Comparison of ENCODE assay signal across 8 cellular contexts in the genomic region with DNA sequence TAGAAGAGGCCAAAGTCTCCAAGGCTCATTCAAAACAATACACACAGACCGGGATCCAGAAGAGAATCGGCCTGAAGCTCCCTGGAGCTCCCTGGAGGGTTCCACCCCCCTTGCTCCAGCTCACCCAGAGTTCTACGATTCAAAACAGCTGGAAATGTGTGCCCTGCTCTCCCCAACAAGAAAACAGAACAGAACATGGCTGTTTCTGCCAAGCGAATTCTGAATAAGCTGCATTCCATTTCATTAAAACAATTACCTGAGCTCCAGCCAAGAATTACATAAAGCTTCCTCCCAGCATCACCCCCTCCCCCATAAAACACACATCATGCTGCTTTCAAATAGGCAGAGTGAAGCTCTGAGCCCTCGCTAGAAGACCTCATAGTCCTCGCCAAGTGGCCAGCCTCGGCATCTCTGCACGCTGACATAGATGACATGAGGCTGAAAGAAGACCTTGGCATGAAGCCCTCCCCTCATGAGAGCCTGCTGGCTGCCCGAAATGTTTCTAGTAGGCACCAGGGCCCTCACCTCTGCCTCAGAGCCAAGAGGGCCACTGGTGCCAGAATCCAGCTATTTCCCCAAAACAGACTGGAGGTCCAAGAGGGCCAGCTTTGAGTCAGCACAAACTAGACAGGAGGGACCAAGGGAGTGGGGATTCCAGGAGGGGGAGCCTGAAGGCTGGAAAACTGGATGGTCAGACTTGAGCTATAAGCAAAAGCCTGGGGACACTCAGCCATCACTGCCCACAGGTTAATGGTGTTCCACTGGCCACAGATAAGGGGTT. TPM values are rescaled to one million over a fixed set of nuclear protein-coding genes. Genes with fewer than 3 reads are reported as not detected.
DNase-seq lines count a peak whose midpoint lies in the region; ATAC-seq lines count a peak whose summit lies in the region.

No MANE protein-coding gene starts in this region.

- H3K56ac ChIP-seq in mesendoderm (ENCODE audit: low read length) = peak overlapping the region; percentile 25

- peak overlapping the region; percentile 10 for H3K9ac ChIP-seq in mesendoderm (ENCODE audit: low read length)

- H2BK15ac ChIP-seq in mesendoderm (replicated peaks; ENCODE audit: low read depth) = no peak overlapping the region

- H3K36me3 ChIP-seq in ACC112 (ENCODE audit: insufficient read depth, low read length) (peaks cover 7% of the 10 kb centered on the region), mesendoderm (ENCODE audit: control insufficient read depth, insufficient read depth, low read length) (peaks cover 3% of the 10 kb centered on the region), aorta (ENCODE audit: control insufficient read depth in 1 of 2, insufficient read depth in 2 of 2, low read length in 1 of 2) (no peaks in the 10 kb centered on the region)

- no peak overlapping the region for H2BK5ac ChIP-seq in mesendoderm (ENCODE audit: low read length)

- no peak overlapping the region for H2AFZ ChIP-seq in ACC112 (ENCODE audit: low read length, unreplicated experiment)

- no peak overlapping the region for H2AK5ac ChIP-seq in mesendoderm (ENCODE audit: low read length)

- no peak overlapping the region for H3K4ac ChIP-seq in mesendoderm (ENCODE audit: low read depth, low read length)

- no peak overlapping the region for H2BK120ac ChIP-seq in mesendoderm (ENCODE audit: low read depth, low read length)

- peaks cover 72% of the 10 kb centered on the region for H3K4me1 ChIP-seq in ACC112 (ENCODE audit: control insufficient read depth, insufficient read depth, low read length, unreplicated experiment)
- H3K4me1 ChIP-seq in mesendoderm (ENCODE audit: control insufficient read depth, low read depth, low read length) = peaks cover 22% of the 10 kb centered on the region
- peaks cover 0 to 4% of the 10 kb centered on the region in 2 donors for H3K4me1 ChIP-seq in aorta (ENCODE audit: control insufficient read depth in 1 of 2, insufficient read depth in 2 of 2, low read length in 2 of 2)

- peaks cover 13% of the 10 kb centered on the region for H3K79me1 ChIP-seq in mesendoderm (ENCODE audit: low read length)

- DNase-seq in NCI-H2029 (lab: John Stamatoyannopoulos, UW) (peak; percentile 60), dermis microvascular lymphatic vessel endothelial cell (ENCODE audit: low read depth in 2 of 2) (peak; percentile 97 to 99), mesendoderm (peak; percentile 57), aorta (peak in 1 of 2 donors; percentile 71), NCI-H82 treated with DMSO at 0.1 percent for 48 hours (lab: John Stamatoyannopoulos, UW; ENCODE audit: unreplicated experiment) (no peak)

- no peaks in the 10 kb centered on the region for H3K27me3 ChIP-seq in ACC112 (ENCODE audit: insufficient read depth, low read length)
- H3K27me3 ChIP-seq in mesendoderm (ENCODE audit: insufficient read depth, low read length, poor library complexity) = no peaks in the 10 kb centered on the region
- H3K27me3 ChIP-seq in aorta (ENCODE audit: control insufficient read depth in 1 of 2, insufficient read depth in 2 of 2, low read length in 1 of 2) = no peaks in the 10 kb centered on the region

- no peak overlapping the region for H3K4me2 ChIP-seq in mesendoderm (ENCODE audit: low read length)

- H3K18ac ChIP-seq in mesendoderm (ENCODE audit: low read length) = no peak overlapping the region

- peak overlapping the region; percentile 76 for H3K27ac ChIP-seq in ACC112 (ENCODE audit: low read depth, low read length)
- peak overlapping the region; percentile 18 for H3K27ac ChIP-seq in mesendoderm (ENCODE audit: low read depth, low read length)
- peak overlapping the region; percentile 16 to 85 for H3K27ac ChIP-seq in aorta (ENCODE audit: low read depth in 1 of 2, low read length in 2 of 2)

- H3K9me3 ChIP-seq in aorta (ENCODE audit: control insufficient read depth, low read length) = no peaks in the 10 kb centered on the region

- ATAC-seq in aorta (ENCODE audit: low FRiP score) = peak; percentile 86
- ATAC-seq in HG02973 (IDR thresholded peaks at IDR 0.05; ENCODE audit: unreplicated experiment) = no peak
- ATAC-seq in GM21528 (IDR thresholded peaks at IDR 0.05; ENCODE audit: low FRiP score, unreplicated experiment) = no peak

- H3K23ac ChIP-seq in mesendoderm (ENCODE audit: low read length) = no peak overlapping the region

- H3K4me3 ChIP-seq in ACC112 (ENCODE audit: low read depth, low read length) = peak overlapping the region; percentile 55
- no peak overlapping the region for H3K4me3 ChIP-seq in mesendoderm (ENCODE audit: low read length)
- H3K4me3 ChIP-seq in aorta (ENCODE audit: low read length in 2 of 2) = no peak overlapping the region

- no CpG with 5 or more reads among the region's 9 CpGs for WGBS in mesendoderm (ENCODE audit: extremely low coverage, insufficient coverage, low lambda C conversion rate)
- WGBS in aorta, 2 donors = 5 to 7% methylated on average over 9 of the region's 9 CpGs

- intact Hi-C loops in aorta (cut with DNase I) = loop anchor here in 1 of 2 donors (2.0 kb wide), 1 partner anchor 22 kb away; no protein-coding TSS in a partner anchor

- H3K79me2 ChIP-seq in ACC112 (ENCODE audit: control insufficient read depth, insufficient read depth, low read length, unreplicated experiment) (peaks cover 96% of the 10 kb centered on the region), mesendoderm (ENCODE audit: control insufficient read depth, insufficient read depth, low read length) (peaks cover 88% of the 10 kb centered on the region)

- H4K8ac ChIP-seq in mesendoderm (ENCODE audit: low read depth, low read length) = no peak overlapping the region

- no peak overlapping the region for H4K5ac ChIP-seq in mesendoderm (ENCODE audit: low read length)

RNA-seq across cellular contexts. Expression of a gene that starts 8.3 kb away (rescaled TPM):
- 49.3 and 73.2 TPM in 2 replicates for total RNA-seq in dermis microvascular lymphatic vessel endothelial cell
- 147 TPM for polyA plus RNA-seq in mesendoderm (2013, experiment 1 of 2)
- 148 TPM for polyA plus RNA-seq in mesendoderm (2013, experiment 2 of 2)
- total RNA-seq in aorta = 100 to 1,000 TPM; 111 to 138 TPM
- 10 to 100 TPM; 31.3 to 79.9 TPM for polyA plus RNA-seq in aorta

RNA-seq across cellular contexts. Expression of a gene that starts 34.5 kb away (rescaled TPM):
- total RNA-seq in dermis microvascular lymphatic vessel endothelial cell (under 0.01 TPM in 2 replicates), aorta (over 10,000 TPM; 15,052 to 24,410 TPM)
- polyA plus RNA-seq in mesendoderm (2013, experiment 1 of 2) = not detected
- not detected for polyA plus RNA-seq in mesendoderm (2013, experiment 2 of 2)
- polyA plus RNA-seq in aorta = not detected

RNA-seq across cellular contexts. Expression of a gene that starts 35.8 kb away (rescaled TPM):
- under 0.01 TPM in 2 replicates for total RNA-seq in dermis microvascular lymphatic vessel endothelial cell
- polyA plus RNA-seq in mesendoderm (2013, experiment 1 of 2) = not detected
- polyA plus RNA-seq in mesendoderm (2013, experiment 2 of 2) = not detected
- total RNA-seq in aorta = 1,000 to 10,000 TPM; 1,718 to 2,225 TPM
- polyA plus RNA-seq in aorta = not detected

RNA-seq across cellular contexts. Expression of a gene that starts 44.9 kb away (rescaled TPM):
- total RNA-seq in dermis microvascular lymphatic vessel endothelial cell = 1.5 and 1.8 TPM in 2 replicates
- polyA plus RNA-seq in mesendoderm (2013, experiment 1 of 2) = 0.88 TPM
- polyA plus RNA-seq in mesendoderm (2013, experiment 2 of 2) = 0.81 TPM
- 1 to 10 TPM in 1 of 2 donors, under 1 TPM in 1; 0.39 to 1.6 TPM for total RNA-seq in aorta
- 1 to 10 TPM; 1.8 to 2.5 TPM for polyA plus RNA-seq in aorta

RNA-seq across cellular contexts. Expression of a gene that starts 56.3 kb away (rescaled TPM):
- 2,789 and 3,613 TPM in 2 replicates for total RNA-seq in dermis microvascular lymphatic vessel endothelial cell
- polyA plus RNA-seq in mesendoderm (2013, experiment 1 of 2) = 3,852 TPM
- polyA plus RNA-seq in mesendoderm (2013, experiment 2 of 2) = 3,764 TPM
- 1,000 to 10,000 TPM; 1,136 to 1,236 TPM for total RNA-seq in aorta
- 1,000 to 10,000 TPM; 2,250 to 2,543 TPM for polyA plus RNA-seq in aorta

Comparison
In these comparisons a context has a peak if more than half of its experiments do, and no peak if none do; other contexts are left out.
1. H3K27ac ChIP-seq: peak in every context shown above with its lines; median percentile 76 in ACC112; 50 in aorta; 18 in mesendoderm.
2. RNA of a gene that starts 34.5 kb away (total RNA-seq): 15,052 to 24,410 TPM in aorta; under 0.01 TPM in dermis microvascular lymphatic vessel endothelial cell; every median in the first group is over 1,000 times any median in the second.
3. RNA of a gene that starts 35.8 kb away (total RNA-seq): 1,718 to 2,225 TPM in aorta; under 0.01 TPM in dermis microvascular lymphatic vessel endothelial cell; every median in the first group is over 1,000 times any median in the second.